Comparison of ENCODE assay signal across 11 cellular contexts in genomic region chr3:127158614-127159221, GRCh38. TPM values are rescaled to one million over a fixed set of nuclear protein-coding genes. Genes with fewer than 3 reads are reported as not detected.
DNase-seq lines count a peak whose midpoint lies in the region; ATAC-seq and TF ChIP-seq lines count a peak whose summit lies in the region.
"Had no signal": no experiment of that assay in that cellular context is flagged by ENCODE, and none has a peak within 500 bp of the region (broad histone marks: within the 10 kb centered on the region; RNA-seq: fewer than 3 reads in every experiment).

No MANE protein-coding gene starts in this region.

- no peak overlapping the region for H3K27ac Mint-ChIP-seq in stimulated activated effector memory CD8-positive, alpha-beta T cell treated with anti-CD3 and anti-CD28 coated beads, Interleukin-12 subunit alpha, Interleukin-12 subunit beta, amount 100 ng/mL, for 72 hours
- H3K27ac Mint-ChIP-seq: activated CD4-positive, alpha-beta T cell treated with anti-CD3 and anti-CD28 coated beads, Interleukin-2, amount 10 ng/mL, durations not matched to agents 24 days and 14 days; type B pancreatic cell had no signal

- intact Hi-C loops in body of pancreas (cut with DNase I): no loop called here

- no peaks in the 10 kb centered on the region for H3K27me3 ChIP-seq in body of pancreas

- H3K4me1 ChIP-seq in body of pancreas: no peaks in the 10 kb centered on the region

- H3K9me3 ChIP-seq in body of pancreas: no peaks in the 10 kb centered on the region

- H3K36me3 Mint-ChIP-seq in stimulated activated effector memory CD8-positive, alpha-beta T cell treated with anti-CD3 and anti-CD28 coated beads, Interleukin-12 subunit alpha, Interleukin-12 subunit beta, amount 100 ng/mL, for 72 hours: no peaks in the 10 kb centered on the region
- H3K36me3 Mint-ChIP-seq: type B pancreatic cell had no signal

- no peaks in the 10 kb centered on the region for H3K4me1 Mint-ChIP-seq in stimulated activated effector memory CD8-positive, alpha-beta T cell treated with anti-CD3 and anti-CD28 coated beads, Interleukin-12 subunit alpha, Interleukin-12 subunit beta, amount 100 ng/mL, for 72 hours
- H3K4me1 Mint-ChIP-seq: activated CD4-positive, alpha-beta T cell treated with anti-CD3 and anti-CD28 coated beads, Interleukin-2, amount 10 ng/mL, durations not matched to agents 24 days and 14 days had no signal

- 23 to 34% methylated on average over 9 to 10 of the region's 10 CpGs for WGBS in body of pancreas, 2 donors

- no peak overlapping the region for H3K4me3 ChIP-seq in body of pancreas

- peak; percentile 58 for ATAC-seq in body of pancreas
- ATAC-seq in stimulated activated effector memory CD8-positive, alpha-beta T cell treated with anti-CD3 and anti-CD28 coated beads, Interleukin-12 subunit alpha, Interleukin-12 subunit beta, amount 100 ng/mL, for 72 hours: no peak
- no peak for ATAC-seq in GM18870 (IDR thresholded peaks at IDR 0.05; ENCODE audit: unreplicated experiment)

- no peak overlapping the region for H3K4me3 Mint-ChIP-seq in stimulated activated effector memory CD8-positive, alpha-beta T cell treated with anti-CD3 and anti-CD28 coated beads, Interleukin-12 subunit alpha, Interleukin-12 subunit beta, amount 100 ng/mL, for 72 hours
- H3K4me3 Mint-ChIP-seq: activated CD4-positive, alpha-beta T cell treated with anti-CD3 and anti-CD28 coated beads, Interleukin-2, amount 10 ng/mL, durations not matched to agents 24 days and 14 days; type B pancreatic cell had no signal

- no peaks in the 10 kb centered on the region for H3K9me3 Mint-ChIP-seq in stimulated activated effector memory CD8-positive, alpha-beta T cell treated with anti-CD3 and anti-CD28 coated beads, Interleukin-12 subunit alpha, Interleukin-12 subunit beta, amount 100 ng/mL, for 72 hours
- H3K9me3 Mint-ChIP-seq: activated CD4-positive, alpha-beta T cell treated with anti-CD3 and anti-CD28 coated beads, Interleukin-2, amount 10 ng/mL, durations not matched to agents 24 days and 14 days; type B pancreatic cell had no signal

- TF ChIP-seq POLR2A in body of pancreas (IDR thresholded peaks at IDR 0.05): no peak

- H3K27ac ChIP-seq in body of pancreas: no peak overlapping the region

- no peak for TF ChIP-seq CTCF in body of pancreas (IDR thresholded peaks at IDR 0.05)

- no peaks in the 10 kb centered on the region for H3K36me3 ChIP-seq in body of pancreas (replicated peaks in 1 of 2; ENCODE audit: insufficient read depth in 1 of 2, low read depth in 2 of 2)

- peak; percentile 17 for DNase-seq in ELR (ENCODE audit: low read depth)
- DNase-seq in NCI-H2081 treated with DMSO at 0.1 percent for 48 hours (lab: John Stamatoyannopoulos, UW): peak; percentile 68
- no peak for DNase-seq in body of pancreas
- peak; percentile 39 to 47 for DNase-seq in lung microvascular endothelial cell (ENCODE audit: low read depth in 2 of 2)
- no peak for DNase-seq in stimulated activated effector memory CD8-positive, alpha-beta T cell treated with anti-CD3 and anti-CD28 coated beads, Interleukin-12 subunit alpha, Interleukin-12 subunit beta, amount 100 ng/mL, for 72 hours (ENCODE audit: low spot score in 2 of 2)
- DNase-seq in NCI-H446 treated with DMSO at 0.1 percent for 48 hours (lab: John Stamatoyannopoulos, UW): no peak
- no peak for DNase-seq in activated CD8-positive, alpha-beta memory T cell treated with anti-CD3 and anti-CD28 coated beads, Interleukin-2, amount 50 U/mL, for 48 hours
- DNase-seq: activated CD4-positive, alpha-beta T cell treated with anti-CD3 and anti-CD28 coated beads, Interleukin-2, amount 10 ng/mL, durations not matched to agents 24 days and 14 days had no signal

RNA-seq across cellular contexts. Expression of gene PRR23E, which starts 34.2 kb away (rescaled TPM):
- total RNA-seq in body of pancreas (not detected), lung microvascular endothelial cell (not detected in 2 replicates)
- total RNA-seq: activated CD4-positive, alpha-beta T cell treated with anti-CD3 and anti-CD28 coated beads, Interleukin-2, amount 10 ng/mL, durations not matched to agents 24 days and 14 days; bronchial epithelial cell had no signal

Comparison
In these comparisons a context has a peak if more than half of its experiments do, and no peak if none do; other contexts are left out.
1. DNase-seq: peak in ELR (single experiment), NCI-H2081 treated with DMSO at 0.1 percent for 48 hours (single experiment) and lung microvascular endothelial cell (2 of 2); none in body of pancreas (0 of 4), stimulated activated effector memory CD8-positive, alpha-beta T cell treated with anti-CD3 and anti-CD28 coated beads, Interleukin-12 subunit alpha, Interleukin-12 subunit beta, amount 100 ng/mL, for 72 hours (0 of 2), NCI-H446 treated with DMSO at 0.1 percent for 48 hours (single experiment) and activated CD8-positive, alpha-beta memory T cell treated with anti-CD3 and anti-CD28 coated beads, Interleukin-2, amount 50 U/mL, for 48 hours (single experiment).